8 cellular contexts compared by ENCODE assay signal in the genomic region with DNA sequence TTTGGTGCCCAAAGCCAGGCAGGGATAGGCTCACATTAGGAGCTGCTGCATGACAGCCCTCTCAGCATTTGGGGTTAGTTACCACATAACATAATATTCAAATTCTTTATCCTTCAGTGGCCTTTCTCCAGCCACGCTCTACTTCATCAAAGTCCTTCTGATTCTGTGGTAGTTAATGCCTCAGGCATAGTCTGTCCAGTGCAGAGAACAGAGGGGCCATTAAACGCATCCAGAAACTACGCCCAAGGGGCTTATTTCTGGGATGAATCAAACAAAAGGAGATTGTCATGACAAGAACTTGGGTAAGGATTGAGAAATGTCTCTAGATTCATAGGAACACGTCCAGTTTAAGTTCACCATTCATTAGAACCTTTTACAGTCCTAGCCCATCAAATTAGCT.
"Had no signal": no experiment of that assay in that cellular context is flagged by ENCODE, and none has a peak within 500 bp of the region (broad histone marks: within the 10 kb centered on the region; RNA-seq: fewer than 3 reads in every experiment).

No MANE protein-coding gene starts in this region.

- H3K27ac ChIP-seq: GM23248 had no signal

- ATAC-seq: HCT116, K562 had no signal

- H3K36me3 ChIP-seq: HAP-1 had no signal

- H2AFZ ChIP-seq: GM23248 had no signal

- H3K4me1 ChIP-seq: HAP-1 had no signal

- H3K4me3 ChIP-seq: GM23248, HAP-1, K562 had no signal

- H3K9me3 ChIP-seq: HAP-1 had no signal

- DNase-seq: GM23248, GOT3, H7, HFFc6, IMR-90 had no signal
